8 cellular contexts compared by ENCODE assay signal in the genomic region with DNA sequence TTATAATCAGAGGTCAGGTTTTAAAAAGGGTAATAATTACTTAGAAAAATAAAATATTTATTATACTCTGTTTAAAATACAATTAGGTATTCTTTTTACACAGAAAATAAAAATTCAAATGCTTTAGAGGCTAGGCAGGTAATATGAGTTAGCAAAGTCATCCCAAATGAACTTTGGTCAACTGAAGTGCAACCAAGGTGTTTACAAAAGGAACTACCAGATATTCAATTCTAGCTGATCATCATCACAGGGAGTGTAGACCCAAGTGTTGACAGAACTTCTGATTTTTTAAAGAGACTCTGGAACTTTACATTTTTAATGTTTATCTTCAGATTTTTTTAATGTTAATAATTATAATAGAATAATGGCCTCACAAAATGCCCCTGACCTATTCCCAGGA. TPM values are rescaled to one million over a fixed set of nuclear protein-coding genes. Genes with fewer than 3 reads are reported as not detected.
"Had no signal": no experiment of that assay in that cellular context is flagged by ENCODE, and none has a peak within 500 bp of the region (broad histone marks: within the 10 kb centered on the region; RNA-seq: fewer than 3 reads in every experiment).

No MANE protein-coding gene starts in this region.

- ATAC-seq: K562 had no signal

- FAIRE-seq: HTR-8/SVneo, K562 had no signal

- H3K27ac ChIP-seq: HL-60 had no signal

- DNase-seq: IMR-90, KBM-7, KG1 had no signal

- H3K4me3 ChIP-seq: K562 had no signal

RNA-seq across cellular contexts. Expression of gene COL5A2, which starts 59.3 kb away (rescaled TPM):
- total RNA-seq: HT-29 had no signal
- polyA plus RNA-seq: IgD-negative memory B cell had no signal
